In the genomic region with DNA sequence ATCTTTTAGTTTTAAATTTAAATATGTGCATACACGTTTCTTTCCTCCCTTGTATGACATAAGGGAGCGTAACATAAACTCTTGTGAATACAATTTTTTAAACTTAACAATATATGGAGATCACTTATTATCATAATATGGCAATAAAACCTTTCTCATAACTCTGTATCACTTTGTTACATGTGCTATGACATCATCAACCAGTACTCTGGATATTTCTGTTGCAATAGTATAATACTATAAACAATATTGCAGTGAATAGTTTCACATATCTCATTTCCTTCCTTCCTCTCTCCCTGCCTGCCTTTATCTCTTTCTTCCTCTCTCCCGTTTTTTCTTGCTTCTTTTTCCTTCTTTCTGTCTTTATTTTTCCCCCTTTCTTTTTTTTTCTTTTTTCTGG, we compare ENCODE assay signal across 28 cellular contexts.
A peak's percentile ranks its signal among the peaks of the same experiment; 100 is the strongest.
DNase-seq lines count a peak whose midpoint lies in the region; ATAC-seq and TF ChIP-seq lines count a peak whose summit lies in the region.
"Had no signal": no experiment of that assay in that cellular context is flagged by ENCODE, and none has a peak within 500 bp of the region (broad histone marks: within the 10 kb centered on the region; RNA-seq: fewer than 3 reads in every experiment).

No MANE protein-coding gene starts in this region.

- no peak overlapping the region for H3K23ac ChIP-seq in mesenchymal stem cell (ENCODE audit: low read length in 2 of 2)

- DNase-seq in NCI-H226 (peak; percentile 12), brain microvascular endothelial cell (no peak), mesenchymal stem cell (peak; percentile 9), ACHN (no peak), cerebellar nuclear complex (lab: John Stamatoyannopoulos, UW) (no peak), body of pancreas (no peak)
- DNase-seq: activated CD4-positive, alpha-beta T cell treated with anti-CD3 and anti-CD28 coated beads for 36 hours; activated CD8-positive, alpha-beta T cell treated with anti-CD3 and anti-CD28 coated beads, Interleukin-2, amount 10 ng/mL, durations not matched to agents 7 days and 5 days; aorta; Calu3; dorsolateral prefrontal cortex; head of caudate nucleus; kidney; mucosa of descending colon; NCI-H2029; right cardiac atrium; stimulated activated CD4-positive, alpha-beta T cell treated with anti-CD3 and anti-CD28 coated beads, Interleukin-12 subunit alpha, Interleukin-12 subunit beta, amount 100 ng/mL, for 4 hours; stimulated activated CD4-positive, alpha-beta T cell treated with anti-CD3 and anti-CD28 coated beads, Interleukin-4, amount 100 ng/mL, for 24 hours; substantia nigra; T-helper 2 cell; upper lobe of left lung had no signal

- H3K9me3 ChIP-seq in BLaER1 treated with 17β-estradiol and CSF1 and Interleukin-3, amounts not matched to agents 10 nM and 100 nM (replicated peaks in 1 of 11): peaks cover 11 to 38% (median 21%) of the 10 kb centered on the region in 11 experiments; a peak in 20 of 22 replicates
- peaks cover 15% of the 10 kb centered on the region for H3K9me3 ChIP-seq in mesenchymal stem cell (ENCODE audit: control insufficient read depth, low read length)
- no peaks in the 10 kb centered on the region for H3K9me3 ChIP-seq in body of pancreas

- peak overlapping the region in 9 of 11 experiments; percentile 23 to 61 (median 54); a peak in 14 of 22 replicates for H3K27ac ChIP-seq in BLaER1 treated with 17β-estradiol and CSF1 and Interleukin-3, amounts not matched to agents 10 nM and 100 nM
- H3K27ac ChIP-seq in brain microvascular endothelial cell (peak overlapping the region; percentile 44), mesenchymal stem cell (ENCODE audit: low read length, poor library complexity, severe bottlenecking) (peak overlapping the region; percentile 53), body of pancreas (no peak overlapping the region)
- H3K27ac ChIP-seq: dorsolateral prefrontal cortex, HL-60, upper lobe of left lung had no signal

- H3K9ac ChIP-seq in BLaER1 treated with 17β-estradiol and CSF1 and Interleukin-3, amounts not matched to agents 10 nM and 100 nM: no peak overlapping the region; a peak in 1 of 22 replicates
- H3K9ac ChIP-seq in mesenchymal stem cell (ENCODE audit: low read length): no peak overlapping the region

- peak overlapping the region in 1 of 2 experiments; percentile 54 for H3K18ac ChIP-seq in mesenchymal stem cell (ENCODE audit: low read depth in 1 of 2, low read length in 2 of 2)

- no peak overlapping the region for H3K4ac ChIP-seq in mesenchymal stem cell (ENCODE audit: low read depth in 1 of 2, low read length in 2 of 2)

- no peak overlapping the region for H2BK120ac ChIP-seq in mesenchymal stem cell (ENCODE audit: low read depth, low read length)

- no peak overlapping the region for H3K4me3 ChIP-seq in BLaER1 treated with 17β-estradiol and CSF1 and Interleukin-3, amounts not matched to agents 10 nM and 100 nM
- H3K4me3 ChIP-seq in brain microvascular endothelial cell (ENCODE audit: low read depth, low read length): no peak overlapping the region
- no peak overlapping the region for H3K4me3 ChIP-seq in mesenchymal stem cell (ENCODE audit: insufficient read depth in 1 of 2, low read depth in 1 of 2, low read length in 2 of 2)
- no peak overlapping the region for H3K4me3 ChIP-seq in body of pancreas
- H3K4me3 ChIP-seq: dorsolateral prefrontal cortex, mucosa of descending colon, upper lobe of left lung had no signal

- peak overlapping the region; percentile 79 for H2BK5ac ChIP-seq in mesenchymal stem cell (ENCODE audit: low read depth, low read length, poor library complexity, severe bottlenecking)

- no peaks in the 10 kb centered on the region for H3K36me3 ChIP-seq in BLaER1 treated with 17β-estradiol and CSF1 and Interleukin-3, amounts not matched to agents 10 nM and 100 nM
- no peaks in the 10 kb centered on the region for H3K36me3 ChIP-seq in brain microvascular endothelial cell (replicated peaks)
- no peaks in the 10 kb centered on the region for H3K36me3 ChIP-seq in mesenchymal stem cell (ENCODE audit: control insufficient read depth in 1 of 2, insufficient read depth in 2 of 2, low read depth in 1 of 2, low read length in 2 of 2)
- H3K36me3 ChIP-seq in body of pancreas (replicated peaks in 1 of 2; ENCODE audit: insufficient read depth in 1 of 2, low read depth in 2 of 2): no peaks in the 10 kb centered on the region
- H3K36me3 ChIP-seq: upper lobe of left lung had no signal

- no peak overlapping the region for H2AFZ ChIP-seq in mesenchymal stem cell (ENCODE audit: low read depth, low read length)

- ATAC-seq in esophagus mucosa: no peak
- no peak for ATAC-seq in body of pancreas
- ATAC-seq: activated CD4-positive, alpha-beta T cell treated with anti-CD3 and anti-CD28 coated beads for 36 hours; activated CD8-positive, alpha-beta T cell treated with anti-CD3 and anti-CD28 coated beads, Interleukin-2, amount 10 ng/mL, durations not matched to agents 7 days and 5 days; activated naive CD4-positive, alpha-beta T cell treated with anti-CD3 and anti-CD28 coated beads, Interleukin-2, amount 50 U/mL, for 72 hours; HCT116; mucosa of descending colon; natural killer cell treated with Interleukin-12 subunit alpha and Interleukin-12 subunit beta and Interleukin-15 and Interleukin-18, amount 100 ng/mL, for 72 hours; right cardiac atrium; stimulated activated effector memory CD8-positive, alpha-beta T cell treated with anti-CD3 and anti-CD28 coated beads, Interleukin-12 subunit alpha, Interleukin-12 subunit beta, amount 100 ng/mL, for 72 hours had no signal

- H2BK15ac ChIP-seq in mesenchymal stem cell (ENCODE audit: low read depth, poor library complexity, severe bottlenecking): no peak overlapping the region

- H4K20me1 ChIP-seq in BLaER1 treated with 17β-estradiol and CSF1 and Interleukin-3, amounts not matched to agents 10 nM and 100 nM: no peaks in the 10 kb centered on the region

- TF ChIP-seq CTCF in brain microvascular endothelial cell (IDR thresholded peaks at IDR 0.05; ENCODE audit: low read depth, low read length, missing control alignments) (no peak), body of pancreas (IDR thresholded peaks at IDR 0.05) (no peak)

- WGBS in mesenchymal stem cell: 36% methylated on average over 1 of the region's 3 CpGs
- 38 to 52% methylated on average over 3 of the region's 3 CpGs for WGBS in body of pancreas, 2 donors

- no peaks in the 10 kb centered on the region for H3K79me1 ChIP-seq in mesenchymal stem cell (replicated peaks; ENCODE audit: low read length, poor library complexity, severe bottlenecking)

- H3K27me3 ChIP-seq in BLaER1 treated with 17β-estradiol and CSF1 and Interleukin-3, amounts not matched to agents 10 nM and 100 nM: no peaks in the 10 kb centered on the region
- H3K27me3 ChIP-seq in brain microvascular endothelial cell (replicated peaks) (no peaks in the 10 kb centered on the region), mesenchymal stem cell (ENCODE audit: control insufficient read depth in 1 of 2, insufficient read depth in 1 of 2, low read length in 2 of 2) (no peaks in the 10 kb centered on the region), body of pancreas (no peaks in the 10 kb centered on the region)
- H3K27me3 ChIP-seq: dorsolateral prefrontal cortex, upper lobe of left lung had no signal

- intact Hi-C loops in body of pancreas (cut with DNase I): no loop called here

- peak overlapping the region in 8 of 11 experiments; percentile 3 to 52 (median 14); a peak in 5 of 22 replicates for H3K4me2 ChIP-seq in BLaER1 treated with 17β-estradiol and CSF1 and Interleukin-3, amounts not matched to agents 10 nM and 100 nM
- no peak overlapping the region for H3K4me2 ChIP-seq in mesenchymal stem cell (ENCODE audit: low read length, poor library complexity, severe bottlenecking)

- H3K14ac ChIP-seq in mesenchymal stem cell (ENCODE audit: low read length in 2 of 2): no peak overlapping the region

- no peak overlapping the region for H4K8ac ChIP-seq in mesenchymal stem cell (ENCODE audit: low read length)

- in situ Hi-C loops in brain microvascular endothelial cell (cut with HindIII; ENCODE audit: low pct_ligation_motif_present, low sequenced_read_pairs) (no loop called here), ACHN (cut with HindIII; ENCODE audit: low pct_ligation_motif_present, low pct_unique_long_range_greater_than_20kb, low sequenced_read_pairs) (no loop called here)

- H4K91ac ChIP-seq in mesenchymal stem cell (ENCODE audit: low read length): no peak overlapping the region

- H2AK5ac ChIP-seq in mesenchymal stem cell (ENCODE audit: low read length, severe bottlenecking): no peak overlapping the region

- peaks cover 0 to 34% (median 12%) of the 10 kb centered on the region in 10 experiments; a peak in 14 of 20 replicates for H3K4me1 ChIP-seq in BLaER1 treated with 17β-estradiol and CSF1 and Interleukin-3, amounts not matched to agents 10 nM and 100 nM
- H3K4me1 ChIP-seq in mesenchymal stem cell (ENCODE audit: control insufficient read depth, insufficient read depth, low read depth, low read length) (peaks cover 7% of the 10 kb centered on the region), body of pancreas (no peaks in the 10 kb centered on the region)
- H3K4me1 ChIP-seq: upper lobe of left lung had no signal

- no peak for TF ChIP-seq POLR2A in body of pancreas (IDR thresholded peaks at IDR 0.05)

- no peak overlapping the region for H2BK12ac ChIP-seq in mesenchymal stem cell (ENCODE audit: low read length in 2 of 2)

Comparison
In these comparisons a context has a peak if more than half of its experiments do, and no peak if none do; other contexts are left out.
1. H3K27ac ChIP-seq: peak in BLaER1 treated with 17β-estradiol and CSF1 and Interleukin-3, amounts not matched to agents 10 nM and 100 nM (9 of 11), brain microvascular endothelial cell (single experiment) and mesenchymal stem cell (single experiment); none in body of pancreas (0 of 4).
2. DNase-seq: peak in NCI-H226 (single experiment) and mesenchymal stem cell (single experiment); none in brain microvascular endothelial cell (single experiment), ACHN (single experiment), cerebellar nuclear complex (0 of 2) and body of pancreas (0 of 4).